In genomic region chr14:104776961-104777807, GRCh38 we compare ENCODE assay signal across 2 cellular contexts.
TF ChIP-seq lines count a peak whose summit lies in the region.

No MANE protein-coding gene starts in this region.

TF ChIP-seq in SK-N-SH, 30 proteins besides CTCF, POLR2A, EP300 and RAD21 (continued from another document):
- TF ChIP-seq PBX3 (IDR thresholded peaks at IDR 0.05) (no peak), GABPA (IDR thresholded peaks at IDR 0.05; ENCODE audit: low read depth) (no peak), REST (IDR thresholded peaks at IDR 0.05; ENCODE audit: low read depth, low read length) (no peak), CHD2 (IDR thresholded peaks at IDR 0.05; ENCODE audit: low read length, partially characterized antibody) (no peak), TCF12 (IDR thresholded peaks at IDR 0.05) (no peak), FOXM1 (IDR thresholded peaks at IDR 0.05; ENCODE audit: low read depth) (no peak), NFIC (IDR thresholded peaks at IDR 0.05; ENCODE audit: borderline replicate concordance) (no peak), ZBTB33 (IDR thresholded peaks at IDR 0.05; ENCODE audit: borderline replicate concordance, low read depth) (no peak)

TF ChIP-seq in SK-N-SH treated with all-trans-retinoic acid at 6 μM for 48 hours, 23 proteins besides CTCF, POLR2A, EP300 and RAD21 (continued from another document):
- TF ChIP-seq CSRNP3 (CRISPR knock-in tag; IDR thresholded peaks at IDR 0.05), result no peak
- TF ChIP-seq OSR1 (CRISPR knock-in tag; IDR thresholded peaks at IDR 0.05), result no peak
